In the genomic region with DNA sequence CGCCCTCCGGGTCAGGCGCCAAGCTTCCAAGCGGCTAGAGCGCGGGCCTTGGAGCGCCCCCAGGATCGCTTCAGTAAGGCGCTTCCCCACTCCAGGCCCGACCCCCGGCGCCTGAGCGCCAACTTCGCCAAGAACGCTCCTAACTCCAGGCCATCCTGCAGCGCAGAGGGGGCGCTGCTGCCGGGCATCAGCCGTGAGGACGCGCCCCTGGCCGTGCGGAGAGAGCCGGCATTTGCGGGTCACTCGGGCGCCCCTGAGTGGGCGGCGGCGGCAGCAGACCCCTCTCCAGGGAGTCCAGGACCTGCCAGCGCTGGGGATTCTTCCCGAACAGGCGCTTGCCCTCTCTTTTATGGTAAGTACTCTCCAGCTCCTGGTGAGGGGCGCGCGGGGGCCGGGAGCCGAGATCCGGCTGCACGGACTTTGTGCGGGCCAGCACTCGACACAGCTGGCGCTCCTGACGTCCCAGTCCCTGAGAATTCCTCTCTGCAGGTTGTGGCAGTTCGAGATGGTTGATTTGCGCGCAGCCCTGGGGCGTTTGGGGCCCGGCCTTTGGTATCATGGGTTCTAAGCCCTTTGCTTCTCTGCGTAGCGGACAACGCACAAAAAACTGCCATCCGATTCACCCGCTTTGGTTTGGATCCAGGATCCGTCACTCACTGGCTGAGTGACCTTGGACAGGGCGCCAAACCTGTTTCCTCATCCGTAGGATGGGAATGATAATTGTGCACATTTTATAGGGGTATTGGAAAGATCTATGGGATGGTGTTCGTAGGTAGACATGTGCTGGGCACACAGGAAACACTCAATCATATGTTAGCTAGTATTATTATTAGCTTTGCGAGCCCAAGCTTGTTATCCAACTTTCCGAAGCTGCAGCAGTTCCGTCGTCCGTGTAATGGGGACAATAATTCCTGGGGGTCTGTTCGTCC, we compare ENCODE assay signal across 9 cellular contexts. TPM values are rescaled to one million over a fixed set of nuclear protein-coding genes. Genes with fewer than 3 reads are reported as not detected.
DNase-seq lines count a peak whose midpoint lies in the region; ATAC-seq, FAIRE-seq and TF ChIP-seq lines count a peak whose summit lies in the region.
"Had no signal": no experiment of that assay in that cellular context is flagged by ENCODE, and none has a peak within 500 bp of the region (broad histone marks: within the 10 kb centered on the region; RNA-seq: fewer than 3 reads in every experiment).

No MANE protein-coding gene starts in this region.

- TF ChIP-seq POLR2A in gastrocnemius medialis (IDR thresholded peaks at IDR 0.05) (no peak), GM12891 (IDR thresholded peaks at IDR 0.05; ENCODE audit: low read depth, low read length) (no peak)

- intact Hi-C loops in left ventricle myocardium inferior (cut with micrococcal nuclease) (no loop called here), gastrocnemius medialis (cut with DNase I; ENCODE audit: low total_unique reads) (loop anchor here (1.0 to 5.0 kb wide), 3 partner anchors 40 to 57 kb away; no protein-coding TSS in a partner anchor)

- H3K27me3 ChIP-seq in H7 (ENCODE audit: control insufficient read depth, insufficient read depth, low read length) (peaks cover 7% of the 10 kb centered on the region), left ventricle myocardium inferior (ENCODE audit: low read depth) (peaks cover 69% of the 10 kb centered on the region), gastrocnemius medialis (peaks cover 0 to 13% (median 0%) of the 10 kb centered on the region in 3 donors)

- H3K4me1 ChIP-seq in left ventricle myocardium inferior (peaks cover 48% of the 10 kb centered on the region), gastrocnemius medialis (peaks cover 7 to 15% of the 10 kb centered on the region in 2 donors)

- H3K36me3 ChIP-seq in H7 (replicated peaks; ENCODE audit: control insufficient read depth, insufficient read depth, low read length) (no peaks in the 10 kb centered on the region), left ventricle myocardium inferior (no peaks in the 10 kb centered on the region), gastrocnemius medialis (no peaks in the 10 kb centered on the region)

- in situ Hi-C loops in gastrocnemius medialis (cut with MboI; ENCODE audit: low sequenced_read_pairs in 4 of 4), result no loop called here

- peak overlapping the region; percentile 56 for H3K4me3 ChIP-seq in H7 (ENCODE audit: insufficient read depth, low read depth, low read length)
- H3K4me3 ChIP-seq in left ventricle myocardium inferior, result peak overlapping the region; percentile 77
- peak overlapping the region; percentile 57 to 68 (median 64) for H3K4me3 ChIP-seq in gastrocnemius medialis

- ATAC-seq in SK-N-SH treated with all-trans-retinoic acid at 6 μM for 48 hours (peak; percentile 49), gastrocnemius medialis (peak; percentile 53 to 55), HG02623 (IDR thresholded peaks at IDR 0.05; ENCODE audit: unreplicated experiment) (no peak)

- H3K27ac ChIP-seq in left ventricle myocardium inferior (replicated peaks), result peak overlapping the region; percentile 83
- peak overlapping the region in 2 of 4 donors; percentile 65 to 73 for H3K27ac ChIP-seq in gastrocnemius medialis
- H3K27ac ChIP-seq: epithelial cell of prostate had no signal

- H3K9me3 ChIP-seq in left ventricle myocardium inferior (replicated peaks) (no peaks in the 10 kb centered on the region), gastrocnemius medialis (no peaks in the 10 kb centered on the region)

- DNase-seq in H7, result peak; percentile 89
- DNase-seq in left ventricle myocardium inferior, result peak; percentile 42
- no peak for DNase-seq in gastrocnemius medialis
- no peak for DNase-seq in GM12891 (ENCODE audit: insufficient read length, low spot score)
- DNase-seq in stimulated activated CD4-positive, alpha-beta T cell treated with anti-CD3 and anti-CD28 coated beads, Interleukin-4, amount 100 ng/mL, for 4 hours, result no peak
- DNase-seq in NCI-H1436 treated with DMSO at 0.1 percent for 48 hours (lab: John Stamatoyannopoulos, UW), result no peak

- TF ChIP-seq CTCF in left ventricle myocardium inferior (IDR thresholded peaks at IDR 0.05; ENCODE audit: borderline replicate concordance) (no peak), gastrocnemius medialis (IDR thresholded peaks at IDR 0.05 in 4 of 5, conservative IDR thresholded peaks at IDR 0.05 in 1 of 5) (peak in 1 of 5 experiments; percentile 28)

- FAIRE-seq in GM12891 (lab: Jason Lieb, UNC), result no peak

TF ChIP-seq in SK-N-SH treated with all-trans-retinoic acid at 6 μM for 48 hours, 23 proteins besides CTCF, POLR2A, EP300 and RAD21 (continues in another document):
- no peak for TF ChIP-seq BACH2 (CRISPR knock-in tag; IDR thresholded peaks at IDR 0.05; ENCODE audit: borderline replicate concordance)
- TF ChIP-seq SNAI2 (CRISPR knock-in tag; IDR thresholded peaks at IDR 0.05), result no peak
- TF ChIP-seq, protein P1, sequence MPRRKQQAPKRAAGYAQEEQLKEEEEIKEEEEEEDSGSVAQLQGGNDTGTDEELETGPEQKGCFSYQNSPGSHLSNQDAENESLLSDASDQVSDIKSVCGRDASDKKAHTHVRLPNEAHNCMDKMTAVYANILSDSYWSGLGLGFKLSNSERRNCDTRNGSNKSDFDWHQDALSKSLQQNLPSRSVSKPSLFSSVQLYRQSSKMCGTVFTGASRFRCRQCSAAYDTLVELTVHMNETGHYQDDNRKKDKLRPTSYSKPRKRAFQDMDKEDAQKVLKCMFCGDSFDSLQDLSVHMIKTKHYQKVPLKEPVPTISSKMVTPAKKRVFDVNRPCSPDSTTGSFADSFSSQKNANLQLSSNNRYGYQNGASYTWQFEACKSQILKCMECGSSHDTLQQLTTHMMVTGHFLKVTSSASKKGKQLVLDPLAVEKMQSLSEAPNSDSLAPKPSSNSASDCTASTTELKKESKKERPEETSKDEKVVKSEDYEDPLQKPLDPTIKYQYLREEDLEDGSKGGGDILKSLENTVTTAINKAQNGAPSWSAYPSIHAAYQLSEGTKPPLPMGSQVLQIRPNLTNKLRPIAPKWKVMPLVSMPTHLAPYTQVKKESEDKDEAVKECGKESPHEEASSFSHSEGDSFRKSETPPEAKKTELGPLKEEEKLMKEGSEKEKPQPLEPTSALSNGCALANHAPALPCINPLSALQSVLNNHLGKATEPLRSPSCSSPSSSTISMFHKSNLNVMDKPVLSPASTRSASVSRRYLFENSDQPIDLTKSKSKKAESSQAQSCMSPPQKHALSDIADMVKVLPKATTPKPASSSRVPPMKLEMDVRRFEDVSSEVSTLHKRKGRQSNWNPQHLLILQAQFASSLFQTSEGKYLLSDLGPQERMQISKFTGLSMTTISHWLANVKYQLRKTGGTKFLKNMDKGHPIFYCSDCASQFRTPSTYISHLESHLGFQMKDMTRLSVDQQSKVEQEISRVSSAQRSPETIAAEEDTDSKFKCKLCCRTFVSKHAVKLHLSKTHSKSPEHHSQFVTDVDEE (CRISPR knock-in tag; IDR thresholded peaks at IDR 0.05), result no peak
- TF ChIP-seq ZC3H10 (CRISPR knock-in tag; IDR thresholded peaks at IDR 0.05), result no peak
- TF ChIP-seq ZFP30 (CRISPR knock-in tag; IDR thresholded peaks at IDR 0.05), result no peak

TF ChIP-seq in GM12891, 5 proteins besides CTCF, POLR2A, EP300 and RAD21:
- TF ChIP-seq TAF1 (IDR thresholded peaks at IDR 0.05; ENCODE audit: low read depth, low read length), result no peak
- no peak for TF ChIP-seq POU2F2 (IDR thresholded peaks at IDR 0.05; ENCODE audit: low read depth, low read length)
- no peak for TF ChIP-seq POLR2AphosphoS5 (IDR thresholded peaks at IDR 0.05; ENCODE audit: low read depth, low read length)
- no peak for TF ChIP-seq PAX5 (IDR thresholded peaks at IDR 0.05; ENCODE audit: insufficient read depth, low read length, severe bottlenecking)
- TF ChIP-seq SPI1 (IDR thresholded peaks at IDR 0.05; ENCODE audit: low read depth, low read length), result no peak

RNA-seq across cellular contexts. Expression of a gene that starts 0.8 kb away (rescaled TPM):
- total RNA-seq in H7 (2014; rRNA removed; shearing (Covaris generic)), result 35.1 and 35.6 TPM in 2 replicates
- total RNA-seq in left ventricle myocardium inferior, result 11.2 TPM
- under 1 TPM in 2 of 4 donors, not detected in 2; 0.35 to 0.81 TPM for total RNA-seq in gastrocnemius medialis
- not detected for polyA plus RNA-seq in GM12891 (2012; ENCODE audit: low read depth, missing spikeins)

Comparison
In these comparisons a context has a peak if more than half of its experiments do, and no peak if none do; other contexts are left out.
1. DNase-seq: peak in H7 (single experiment) and left ventricle myocardium inferior (single experiment); none in gastrocnemius medialis (0 of 2), GM12891 (single experiment), stimulated activated CD4-positive, alpha-beta T cell treated with anti-CD3 and anti-CD28 coated beads, Interleukin-4, amount 100 ng/mL, for 4 hours (0 of 2) and NCI-H1436 treated with DMSO at 0.1 percent for 48 hours (single experiment).
2. Peak in every context shown above with its lines, with median percentiles within 50 percentile points of each other: H3K4me3 ChIP-seq.